ENCODE assay signal across 8 cellular contexts in the genomic region with DNA sequence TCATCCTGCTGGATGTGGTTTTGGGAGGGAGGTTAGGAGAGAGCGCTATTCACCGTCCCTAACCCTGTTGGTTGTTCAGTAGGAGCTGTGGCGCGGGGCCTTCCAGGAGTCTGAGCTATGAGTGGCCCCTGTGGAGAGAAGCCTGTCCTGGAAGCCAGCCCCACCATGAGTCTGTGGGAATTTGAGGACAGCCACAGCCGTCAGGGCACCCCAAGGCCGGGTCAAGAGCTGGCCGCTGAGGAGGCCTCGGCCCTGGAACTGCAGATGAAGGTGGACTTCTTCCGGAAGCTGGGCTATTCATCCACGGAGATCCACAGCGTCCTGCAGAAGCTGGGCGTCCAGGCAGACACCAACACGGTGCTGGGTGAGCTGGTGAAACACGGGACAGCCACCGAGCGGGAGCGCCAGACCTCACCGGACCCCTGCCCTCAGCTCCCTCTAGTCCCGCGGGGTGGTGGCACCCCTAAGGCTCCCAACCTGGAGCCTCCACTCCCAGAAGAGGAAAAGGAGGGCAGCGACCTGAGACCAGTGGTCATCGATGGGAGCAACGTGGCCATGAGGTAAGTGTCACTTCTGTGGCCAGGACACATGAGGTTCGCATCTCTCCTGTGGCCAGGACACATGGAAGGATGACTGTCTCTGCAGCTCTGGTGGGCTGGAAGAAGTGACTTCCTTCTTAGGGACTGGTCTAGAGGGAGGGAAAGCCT. TPM values are rescaled to one million over a fixed set of nuclear protein-coding genes. Genes with fewer than 3 reads are reported as not detected.
DNase-seq lines count a peak whose midpoint lies in the region; ATAC-seq and TF ChIP-seq lines count a peak whose summit lies in the region.

No MANE protein-coding gene starts in this region.

- H3K4me2 ChIP-seq in OCI-LY1 (ENCODE audit: low read length): peak overlapping the region; percentile 89

- H3K4me3 Mint-ChIP-seq in CD4-positive, alpha-beta memory T cell: peak overlapping the region; percentile 95 to 99 (median 97)
- peak overlapping the region; percentile 83 for H3K4me3 Mint-ChIP-seq in dendritic cell treated with granulocyte-macrophage colony-stimulating factor and Interleukin-4, amounts not matched to agents 40 ng/mL and 50 ng/mL, for 4 days
- H3K4me3 Mint-ChIP-seq in naive thymus-derived CD8-positive, alpha-beta T cell: peak overlapping the region; percentile 84 to 99 (median 96)

- H4K20me1 ChIP-seq in OCI-LY1 (ENCODE audit: insufficient read depth, low read length): no peaks in the 10 kb centered on the region

- peaks cover 47% of the 10 kb centered on the region for H3K4me1 ChIP-seq in CD4-positive, alpha-beta memory T cell (ENCODE audit: insufficient read depth, low read length)
- peaks cover 62% of the 10 kb centered on the region for H3K4me1 ChIP-seq in OCI-LY1 (ENCODE audit: insufficient read depth, low read length, severe bottlenecking)

- H3K36me3 Mint-ChIP-seq in CD4-positive, alpha-beta memory T cell: peaks cover 32 to 60% of the 10 kb centered on the region in 2 donors
- peaks cover 59% of the 10 kb centered on the region for H3K36me3 Mint-ChIP-seq in dendritic cell treated with granulocyte-macrophage colony-stimulating factor and Interleukin-4, amounts not matched to agents 40 ng/mL and 50 ng/mL, for 4 days (ENCODE audit: low read depth)
- H3K36me3 Mint-ChIP-seq in naive thymus-derived CD8-positive, alpha-beta T cell: peaks cover 0 to 38% (median 20%) of the 10 kb centered on the region in 3 donors

- peak in 3 of 5 donors; percentile 12 to 39 (median 32) for DNase-seq in CD4-positive, alpha-beta memory T cell
- peak in 1 of 10 donors; percentile 8 for DNase-seq in naive thymus-derived CD8-positive, alpha-beta T cell
- DNase-seq in NK-92 treated with Interleukin-12 subunit alpha and Interleukin-12 subunit beta, amount 100 ng/mL, for 24 hours (lab: John Stamatoyannopoulos, UW): no peak
- no peak for DNase-seq in COLO829 (ENCODE audit: low spot score)

- POLR2A ChIA-PET in CD4-positive, alpha-beta memory T cell (lab: Charles Lee; ENCODE audit: partially characterized antibody): interaction anchor here (0.6 to 10.8 kb wide), 18 partner anchors 8 to 1730 kb away, joined by 3 to 229 read pairs (median 4); a partner anchor contains a TSS
- POLR2A ChIA-PET in naive thymus-derived CD8-positive, alpha-beta T cell (lab: Charles Lee): interaction anchor here (0.5 to 8.8 kb wide), 14 partner anchors 9 to 380 kb away, joined by 3 to 133 read pairs (median 8); a partner anchor contains a TSS

- peaks cover 7% of the 10 kb centered on the region; the same call in 1 of the 2 replicates for H3F3A ChIP-seq in OCI-LY1 (ENCODE audit: insufficient read depth, low read length)

- H3K27ac ChIP-seq in CD4-positive, alpha-beta memory T cell (ENCODE audit: low read depth, low read length): peak overlapping the region; percentile 96
- peak overlapping the region; percentile 95 for H3K27ac ChIP-seq in OCI-LY1 (ENCODE audit: low read depth, low read length, poor library complexity, severe bottlenecking)

- CTCF ChIA-PET in CD4-positive, alpha-beta memory T cell (lab: Charles Lee; ENCODE audit: partially characterized antibody): interaction anchor here (1.5 to 10.6 kb wide), 5 partner anchors 10 to 39 kb away, joined by 5 to 219 read pairs (median 13); a partner anchor contains a TSS

- TF ChIP-seq CTCF in OCI-LY1 (IDR thresholded peaks at IDR 0.05; ENCODE audit: low read length): no peak

- intact Hi-C loops in CD4-positive, alpha-beta memory T cell (cut with micrococcal nuclease): loop anchor here (2.0 to 5.0 kb wide), 3 partner anchors 121 to 1517 kb away; a partner anchor contains a TSS
- intact Hi-C loops in dendritic cell treated with granulocyte-macrophage colony-stimulating factor and Interleukin-4, amounts not matched to agents 40 ng/mL and 50 ng/mL, for 4 days (cut with micrococcal nuclease): loop anchor here (10.0 kb wide), 2 partner anchors 119 to 219 kb away; a partner anchor contains a TSS

- no peaks in the 10 kb centered on the region for H3K9me3 ChIP-seq in CD4-positive, alpha-beta memory T cell (ENCODE audit: control insufficient read depth in 1 of 2, low read length in 2 of 2)
- no peaks in the 10 kb centered on the region for H3K9me3 ChIP-seq in OCI-LY1 (ENCODE audit: low read length)

- H3K36me3 ChIP-seq in CD4-positive, alpha-beta memory T cell (ENCODE audit: insufficient read depth, low read length): peaks cover 31% of the 10 kb centered on the region
- H3K36me3 ChIP-seq in OCI-LY1 (ENCODE audit: insufficient read depth, low read length): peaks cover 34% of the 10 kb centered on the region

- peaks cover 8% of the 10 kb centered on the region; the same call in 1 of the 2 replicates for H3K79me2 ChIP-seq in OCI-LY1 (ENCODE audit: insufficient read depth, low read length)

- H3K4me1 Mint-ChIP-seq in CD4-positive, alpha-beta memory T cell: peaks cover 29 to 68% (median 44%) of the 10 kb centered on the region in 4 donors
- H3K4me1 Mint-ChIP-seq in dendritic cell treated with granulocyte-macrophage colony-stimulating factor and Interleukin-4, amounts not matched to agents 40 ng/mL and 50 ng/mL, for 4 days (ENCODE audit: low read depth): peaks cover 74% of the 10 kb centered on the region
- H3K4me1 Mint-ChIP-seq in naive thymus-derived CD8-positive, alpha-beta T cell: peaks cover 47 to 71% (median 64%) of the 10 kb centered on the region in 4 donors

- H3K9ac ChIP-seq in OCI-LY1 (ENCODE audit: low read length): peak overlapping the region; percentile 94

- H2AFZ ChIP-seq in OCI-LY1 (ENCODE audit: low read length): no peak overlapping the region

- H3K9me3 Mint-ChIP-seq in CD4-positive, alpha-beta memory T cell: peaks cover 0 to 2% (median 0%) of the 10 kb centered on the region in 8 donors
- no peaks in the 10 kb centered on the region for H3K9me3 Mint-ChIP-seq in dendritic cell treated with granulocyte-macrophage colony-stimulating factor and Interleukin-4, amounts not matched to agents 40 ng/mL and 50 ng/mL, for 4 days
- no peaks in the 10 kb centered on the region for H3K9me3 Mint-ChIP-seq in naive thymus-derived CD8-positive, alpha-beta T cell

- no peaks in the 10 kb centered on the region for H3K9me2 ChIP-seq in OCI-LY1 (ENCODE audit: low read depth, low read length)

- peaks cover 0 to 2% of the 10 kb centered on the region in 2 donors for H3K27me3 Mint-ChIP-seq in CD4-positive, alpha-beta memory T cell
- no peaks in the 10 kb centered on the region for H3K27me3 Mint-ChIP-seq in dendritic cell treated with granulocyte-macrophage colony-stimulating factor and Interleukin-4, amounts not matched to agents 40 ng/mL and 50 ng/mL, for 4 days
- no peaks in the 10 kb centered on the region for H3K27me3 Mint-ChIP-seq in naive thymus-derived CD8-positive, alpha-beta T cell

- peak overlapping the region; percentile 85 to 96 for H3K4me3 ChIP-seq in CD4-positive, alpha-beta memory T cell (ENCODE audit: low read length in 2 of 2)
- H3K4me3 ChIP-seq in OCI-LY1 (ENCODE audit: low read depth, low read length, poor library complexity, severe bottlenecking): peak overlapping the region; percentile 97

- no peaks in the 10 kb centered on the region for H3K27me3 ChIP-seq in CD4-positive, alpha-beta memory T cell (ENCODE audit: insufficient read depth, low read length)
- H3K27me3 ChIP-seq in OCI-LY1 (ENCODE audit: insufficient read depth, low read length): no peaks in the 10 kb centered on the region

- peak overlapping the region; percentile 97 to 100 (median 99) for H3K27ac Mint-ChIP-seq in CD4-positive, alpha-beta memory T cell
- peak overlapping the region; percentile 82 for H3K27ac Mint-ChIP-seq in dendritic cell treated with granulocyte-macrophage colony-stimulating factor and Interleukin-4, amounts not matched to agents 40 ng/mL and 50 ng/mL, for 4 days
- peak overlapping the region; percentile 91 to 99 (median 98) for H3K27ac Mint-ChIP-seq in naive thymus-derived CD8-positive, alpha-beta T cell

- no peak for ATAC-seq in naive thymus-derived CD8-positive, alpha-beta T cell
- ATAC-seq in HG03159 (IDR thresholded peaks at IDR 0.05; ENCODE audit: unreplicated experiment): no peak
- no peak for ATAC-seq in HG02884 (IDR thresholded peaks at IDR 0.05; ENCODE audit: unreplicated experiment)

RNA-seq across cellular contexts. Expression of a gene that starts 1.2 kb away (rescaled TPM):
- 10 to 100 TPM; 54.6 to 60.7 TPM for total RNA-seq in CD4-positive, alpha-beta memory T cell
- 10 to 100 TPM; 10.6 to 19.9 TPM for polyA plus RNA-seq in CD4-positive, alpha-beta memory T cell
- total RNA-seq in naive thymus-derived CD8-positive, alpha-beta T cell: 10 to 100 TPM; 39.5 to 45.3 TPM
- 10 to 100 TPM in 1 of 3 donors, 1 to 10 TPM in 2; 1.5 to 10.0 (median 3.1) TPM for polyA plus RNA-seq in naive thymus-derived CD8-positive, alpha-beta T cell

RNA-seq across cellular contexts. Expression of a gene that starts 39.0 kb away (rescaled TPM):
- 10 to 100 TPM; 97.9 to 98.2 TPM for total RNA-seq in CD4-positive, alpha-beta memory T cell
- polyA plus RNA-seq in CD4-positive, alpha-beta memory T cell: 100 to 1,000 TPM; 132 to 221 TPM
- 10 to 100 TPM; 93.8 to 99.3 TPM for total RNA-seq in naive thymus-derived CD8-positive, alpha-beta T cell
- polyA plus RNA-seq in naive thymus-derived CD8-positive, alpha-beta T cell: 100 to 1,000 TPM; 118 to 184 (median 154) TPM

Comparison
In these comparisons a context has a peak if more than half of its experiments do, and no peak if none do; other contexts are left out.
1. DNase-seq: peak in CD4-positive, alpha-beta memory T cell (3 of 5); none in NK-92 treated with Interleukin-12 subunit alpha and Interleukin-12 subunit beta, amount 100 ng/mL, for 24 hours (single experiment) and COLO829 (single experiment).
2. Peak in every context shown above with its lines, with median percentiles within 50 percentile points of each other: H3K27ac Mint-ChIP-seq and H3K4me3 Mint-ChIP-seq.